In the genomic region with DNA sequence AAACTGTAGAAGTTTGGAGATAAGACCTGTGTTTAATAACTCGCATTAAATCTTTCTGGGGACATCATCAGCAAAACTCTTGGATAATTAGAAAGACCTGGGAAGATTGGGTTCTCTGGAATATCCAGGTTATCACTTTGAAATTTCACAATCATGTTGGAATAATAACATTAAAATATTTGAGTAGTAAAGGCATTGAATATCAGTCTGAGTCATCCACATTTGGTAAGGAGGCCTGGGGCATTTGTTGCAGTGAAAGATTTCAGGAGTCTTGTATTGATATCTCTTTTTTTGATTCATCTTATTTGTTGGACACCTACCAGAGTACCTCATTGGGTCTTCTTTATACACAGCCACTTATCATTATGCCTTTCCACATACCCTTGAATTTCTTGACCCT, we compare ENCODE assay signal across 1 cellular context.
A peak's percentile ranks its signal among the peaks of the same experiment; 100 is the strongest.
TF ChIP-seq lines count a peak whose summit lies in the region.

No MANE protein-coding gene starts in this region.

TF ChIP-seq in SK-N-SH treated with all-trans-retinoic acid at 6 μM for 48 hours, 23 proteins besides CTCF, POLR2A, EP300 and RAD21 (continued from another document):
- TF ChIP-seq, protein P1, sequence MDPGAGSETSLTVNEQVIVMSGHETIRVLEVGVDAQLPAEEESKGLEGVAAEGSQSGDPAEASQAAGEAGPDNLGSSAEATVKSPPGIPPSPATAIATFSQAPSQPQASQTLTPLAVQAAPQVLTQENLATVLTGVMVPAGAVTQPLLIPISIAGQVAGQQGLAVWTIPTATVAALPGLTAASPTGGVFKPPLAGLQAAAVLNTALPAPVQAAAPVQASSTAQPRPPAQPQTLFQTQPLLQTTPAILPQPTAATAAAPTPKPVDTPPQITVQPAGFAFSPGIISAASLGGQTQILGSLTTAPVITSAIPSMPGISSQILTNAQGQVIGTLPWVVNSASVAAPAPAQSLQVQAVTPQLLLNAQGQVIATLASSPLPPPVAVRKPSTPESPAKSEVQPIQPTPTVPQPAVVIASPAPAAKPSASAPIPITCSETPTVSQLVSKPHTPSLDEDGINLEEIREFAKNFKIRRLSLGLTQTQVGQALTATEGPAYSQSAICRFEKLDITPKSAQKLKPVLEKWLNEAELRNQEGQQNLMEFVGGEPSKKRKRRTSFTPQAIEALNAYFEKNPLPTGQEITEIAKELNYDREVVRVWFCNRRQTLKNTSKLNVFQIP (CRISPR knock-in tag; IDR thresholded peaks at IDR 0.05; ENCODE audit: borderline replicate concordance, low read depth): no peak
- TF ChIP-seq OSR1 (CRISPR knock-in tag; IDR thresholded peaks at IDR 0.05): no peak
- TF ChIP-seq ISL1 (CRISPR knock-in tag; IDR thresholded peaks at IDR 0.05): peak; percentile 82
- TF ChIP-seq ZC3H10 (CRISPR knock-in tag; IDR thresholded peaks at IDR 0.05): no peak
- no peak for TF ChIP-seq PPARA (CRISPR knock-in tag; IDR thresholded peaks at IDR 0.05; ENCODE audit: borderline replicate concordance)
- TF ChIP-seq, protein P2, sequence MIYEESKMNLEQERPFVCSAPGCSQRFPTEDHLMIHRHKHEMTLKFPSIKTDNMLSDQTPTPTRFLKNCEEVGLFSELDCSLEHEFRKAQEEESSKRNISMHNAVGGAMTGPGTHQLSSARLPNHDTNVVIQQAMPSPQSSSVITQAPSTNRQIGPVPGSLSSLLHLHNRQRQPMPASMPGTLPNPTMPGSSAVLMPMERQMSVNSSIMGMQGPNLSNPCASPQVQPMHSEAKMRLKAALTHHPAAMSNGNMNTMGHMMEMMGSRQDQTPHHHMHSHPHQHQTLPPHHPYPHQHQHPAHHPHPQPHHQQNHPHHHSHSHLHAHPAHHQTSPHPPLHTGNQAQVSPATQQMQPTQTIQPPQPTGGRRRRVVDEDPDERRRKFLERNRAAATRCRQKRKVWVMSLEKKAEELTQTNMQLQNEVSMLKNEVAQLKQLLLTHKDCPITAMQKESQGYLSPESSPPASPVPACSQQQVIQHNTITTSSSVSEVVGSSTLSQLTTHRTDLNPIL (CRISPR knock-in tag; IDR thresholded peaks at IDR 0.05; ENCODE audit: low read depth): peak; percentile 83
